In genomic region chr4:76608549-76608948, GRCh38 we compare ENCODE assay signal across 8 cellular contexts.
DNase-seq lines count a peak whose midpoint lies in the region; ATAC-seq, FAIRE-seq and TF ChIP-seq lines count a peak whose summit lies in the region.
"Not testable (repeated sequence)": the region's sequence is repeated elsewhere in the genome, so short reads cannot be mapped to it uniquely, and the experiment has no call there.

No MANE protein-coding gene starts in this region.

- not testable (repeated sequence) for H2AFZ ChIP-seq in Loucy (ENCODE audit: low read length)

- not testable (repeated sequence) for H3K9me2 ChIP-seq in Loucy (replicated peaks; ENCODE audit: low read depth, low read length)

- H3K9me3 ChIP-seq in Loucy (ENCODE audit: insufficient read depth, low read depth, low read length) = not testable (repeated sequence)

- H3K79me2 ChIP-seq in Loucy (ENCODE audit: insufficient read depth, low read length) = not testable (repeated sequence)

- not testable (repeated sequence) for H3K4me2 ChIP-seq in Loucy (ENCODE audit: low read depth, low read length, poor library complexity, severe bottlenecking)

- not testable (repeated sequence) for H3K27me3 ChIP-seq in Loucy (ENCODE audit: insufficient read depth, low read length, poor library complexity, severe bottlenecking)

- not testable (repeated sequence) for H4K20me1 ChIP-seq in Loucy (ENCODE audit: insufficient read depth, low read length, poor library complexity, severe bottlenecking)

- FAIRE-seq in GM12892 (lab: Jason Lieb, UNC) = peak; percentile 78

- H3K27me3 Mint-ChIP-seq in activated naive CD8-positive, alpha-beta T cell treated with anti-CD3 and anti-CD28 coated beads, Interleukin-2, amount 50 U/mL, for 24 hours; mesothelial cell of epicardium (ENCODE audit: low read depth): not testable (repeated sequence)
- H3K27me3 Mint-ChIP-seq in stimulated activated naive CD8-positive, alpha-beta T cell treated with anti-CD3 and anti-CD28 coated beads, Interleukin-15, amount 100 ng/mL, for 72 hours = peaks cover 27% of the 10 kb centered on the region

- H3K4me1 Mint-ChIP-seq in activated naive CD8-positive, alpha-beta T cell treated with anti-CD3 and anti-CD28 coated beads, Interleukin-2, amount 50 U/mL, for 24 hours; stimulated activated naive CD8-positive, alpha-beta T cell treated with anti-CD3 and anti-CD28 coated beads, Interleukin-15, amount 100 ng/mL, for 72 hours: not testable (repeated sequence)
- H3K4me1 Mint-ChIP-seq in mesothelial cell of epicardium = peaks cover 73% of the 10 kb centered on the region

- ATAC-seq in GM18909 (IDR thresholded peaks at IDR 0.05; ENCODE audit: poor library complexity, unreplicated experiment) (peak; percentile 34), HG02588 (IDR thresholded peaks at IDR 0.05; ENCODE audit: unreplicated experiment) (peak; percentile 50), HG02884 (IDR thresholded peaks at IDR 0.05; ENCODE audit: unreplicated experiment) (peak; percentile 52)
- ATAC-seq in activated naive CD8-positive, alpha-beta T cell treated with anti-CD3 and anti-CD28 coated beads, Interleukin-2, amount 50 U/mL, for 24 hours = peak; percentile 71
- peak; percentile 72 for ATAC-seq in stimulated activated naive CD8-positive, alpha-beta T cell treated with anti-CD3 and anti-CD28 coated beads, Interleukin-15, amount 100 ng/mL, for 72 hours

- peaks cover 57% of the 10 kb centered on the region for H3K4me1 ChIP-seq in Loucy (ENCODE audit: insufficient read depth, low read length, poor library complexity, severe bottlenecking)

- peaks cover 15% of the 10 kb centered on the region; the same call in 1 of the 2 replicates for H3F3A ChIP-seq in Loucy (ENCODE audit: low read depth)

- not testable (repeated sequence) for H3K4me3 ChIP-seq in Loucy (ENCODE audit: low read length, poor library complexity, severe bottlenecking)

- not testable (repeated sequence) for H3K4me3 Mint-ChIP-seq in activated naive CD8-positive, alpha-beta T cell treated with anti-CD3 and anti-CD28 coated beads, Interleukin-2, amount 50 U/mL, for 24 hours; mesothelial cell of epicardium; stimulated activated naive CD8-positive, alpha-beta T cell treated with anti-CD3 and anti-CD28 coated beads, Interleukin-15, amount 100 ng/mL, for 72 hours

- not testable (repeated sequence) for H3K9me3 Mint-ChIP-seq in activated naive CD8-positive, alpha-beta T cell treated with anti-CD3 and anti-CD28 coated beads, Interleukin-2, amount 50 U/mL, for 24 hours; mesothelial cell of epicardium; stimulated activated naive CD8-positive, alpha-beta T cell treated with anti-CD3 and anti-CD28 coated beads, Interleukin-15, amount 100 ng/mL, for 72 hours

- H3K27ac Mint-ChIP-seq in activated naive CD8-positive, alpha-beta T cell treated with anti-CD3 and anti-CD28 coated beads, Interleukin-2, amount 50 U/mL, for 24 hours; stimulated activated naive CD8-positive, alpha-beta T cell treated with anti-CD3 and anti-CD28 coated beads, Interleukin-15, amount 100 ng/mL, for 72 hours: not testable (repeated sequence)
- H3K27ac Mint-ChIP-seq in mesothelial cell of epicardium = peak overlapping the region; percentile 93

- TF ChIP-seq POLR2A in GM12892 (IDR thresholded peaks at IDR 0.05; ENCODE audit: low read depth, low read length) = not testable (repeated sequence)

- DNase-seq in GM12892 (ENCODE audit: insufficient read length); activated naive CD8-positive, alpha-beta T cell treated with anti-CD3 and anti-CD28 coated beads, Interleukin-2, amount 50 U/mL, for 24 hours; mesothelial cell of epicardium (ENCODE audit: low spot score in 2 of 2, unreplicated experiment in 2 of 2); stimulated activated naive CD8-positive, alpha-beta T cell treated with anti-CD3 and anti-CD28 coated beads, Interleukin-15, amount 100 ng/mL, for 72 hours: not testable (repeated sequence)

- TF ChIP-seq CTCF in Loucy (conservative IDR thresholded peaks at IDR 0.05; ENCODE audit: low read length); mesothelial cell of epicardium (IDR thresholded peaks at IDR 0.05; ENCODE audit: unreplicated experiment): not testable (repeated sequence)

- H3K36me3 Mint-ChIP-seq in activated naive CD8-positive, alpha-beta T cell treated with anti-CD3 and anti-CD28 coated beads, Interleukin-2, amount 50 U/mL, for 24 hours (ENCODE audit: low read depth); mesothelial cell of epicardium: not testable (repeated sequence)

- peak overlapping the region; percentile 53 for H3K9ac ChIP-seq in Loucy (ENCODE audit: low read depth, low read length, poor library complexity, severe bottlenecking)

- H3K36me3 ChIP-seq in Loucy (ENCODE audit: insufficient read depth, low read length) = not testable (repeated sequence)
